In genomic region chr16:51243836-51244483, GRCh38 we compare ENCODE assay signal across 20 cellular contexts.
DNase-seq lines count a peak whose midpoint lies in the region; ATAC-seq, FAIRE-seq and TF ChIP-seq lines count a peak whose summit lies in the region.
"Had no signal": no experiment of that assay in that cellular context is flagged by ENCODE, and none has a peak within 500 bp of the region (broad histone marks: within the 10 kb centered on the region; RNA-seq: fewer than 3 reads in every experiment).

No MANE protein-coding gene starts in this region.

- 20% methylated on average over 1 of the region's 12 CpGs; no CpG with 5 or more reads in 1 of the 2 experiments for WGBS in IMR-90 (ENCODE audit: extremely low coverage in 2 of 2, insufficient read length in 1 of 2), 2 experiments
- WGBS in liver, result 10% methylated on average over 12 of the region's 12 CpGs

- no peaks in the 10 kb centered on the region; the same call in 1 of the 2 replicates for H3K9me3 ChIP-seq in IMR-90 (ENCODE audit: control insufficient read depth, insufficient read depth, low read length)
- H3K9me3 ChIP-seq in liver (ENCODE audit: control insufficient read depth in 4 of 4, low read length in 3 of 4), result no peaks in the 10 kb centered on the region
- H3K9me3 ChIP-seq: lower lobe of right lung, SK-N-SH had no signal

- H3K36me3 ChIP-seq in IMR-90 (ENCODE audit: control insufficient read depth, insufficient read depth, low read length) (no peaks in the 10 kb centered on the region), liver (ENCODE audit: control insufficient read depth in 4 of 4, insufficient read depth in 3 of 4, low read depth in 1 of 4, low read length in 3 of 4) (no peaks in the 10 kb centered on the region)
- H3K36me3 ChIP-seq: lower lobe of right lung, neural progenitor cell had no signal

- TF ChIP-seq POLR2A in IMR-90 (IDR thresholded peaks at IDR 0.05; ENCODE audit: low read depth, low read length), result no peak

- TF ChIP-seq CTCF in IMR-90 (conservative IDR thresholded peaks at IDR 0.05; ENCODE audit: low read depth, low read length) (no peak), coronary artery (IDR thresholded peaks at IDR 0.05) (no peak), liver (IDR thresholded peaks at IDR 0.05; ENCODE audit: low read depth, low read length, missing input control) (no peak)

- H3K4me3 ChIP-seq in IMR-90 (ENCODE audit: insufficient read depth, low read depth, low read length), result no peak overlapping the region
- H3K4me3 ChIP-seq in coronary artery, result no peak overlapping the region
- H3K4me3 ChIP-seq in liver (ENCODE audit: low read depth in 1 of 3, low read length in 3 of 3), result no peak overlapping the region
- H3K4me3 ChIP-seq: lower lobe of right lung, neural progenitor cell, smooth muscle cell had no signal

- CTCF ChIA-PET in IMR-90 (lab: Yijun Ruan, JAX), result interaction anchor here (0.5 kb wide), 1 partner anchor 785 kb away, joined by 3 read pairs; no protein-coding TSS in a partner anchor

- TF ChIP-seq RAD21 in IMR-90 (IDR thresholded peaks at IDR 0.05; ENCODE audit: low read length) (no peak), liver (IDR thresholded peaks at IDR 0.05) (peak; percentile 68 to 70)

- H2AFZ ChIP-seq in IMR-90 (replicated peaks; ENCODE audit: low read length, poor library complexity), result no peak overlapping the region
- H2AFZ ChIP-seq: neural progenitor cell had no signal

- no peak overlapping the region for H4K5ac ChIP-seq in IMR-90 (ENCODE audit: low read depth, low read length)

- H3K56ac ChIP-seq in IMR-90 (ENCODE audit: extremely low read depth, insufficient read depth, low read length), result no peak overlapping the region

- no peak overlapping the region for H4K8ac ChIP-seq in IMR-90 (ENCODE audit: low read depth in 2 of 2, low read length in 2 of 2)

- no peak overlapping the region for H2BK5ac ChIP-seq in IMR-90 (ENCODE audit: low read depth, low read length, poor library complexity, severe bottlenecking)

- POLR2A ChIA-PET in IMR-90 (lab: Charles Lee; ENCODE audit: unreplicated experiment), result no interaction called here

- no peak overlapping the region for H3K14ac ChIP-seq in IMR-90 (replicated peaks; ENCODE audit: low read depth, low read length)

- in situ Hi-C loops in IMR-90 (cut with MboI; ENCODE audit: low sequenced_read_pairs), result no loop called here

- no TSS peak for BruUV-seq in IMR-90 (replicated peaks; lab: Mats Ljungman, UMichigan)

- H3K27me3 ChIP-seq in IMR-90 (ENCODE audit: control insufficient read depth, insufficient read depth, low read length) (peaks cover 31% of the 10 kb centered on the region), liver (ENCODE audit: control insufficient read depth in 4 of 4, insufficient read depth in 4 of 4, low read length in 3 of 4) (no peaks in the 10 kb centered on the region)
- H3K27me3 ChIP-seq: neural progenitor cell had no signal

- no peak overlapping the region for H3K18ac ChIP-seq in IMR-90 (ENCODE audit: low read depth, low read length)

- dilution Hi-C loops in IMR-90 (cut with HindIII; ENCODE audit: low sequenced_read_pairs, unreplicated experiment), result no loop called here

- no peak overlapping the region for H3K23ac ChIP-seq in IMR-90 (ENCODE audit: low read depth, low read length)

- H3K4me2 ChIP-seq in IMR-90 (ENCODE audit: low read depth, low read length), result no peak overlapping the region
- H3K4me2 ChIP-seq: neural progenitor cell, SK-N-SH, smooth muscle cell had no signal

- no peaks in the 10 kb centered on the region for H4K20me1 ChIP-seq in IMR-90 (ENCODE audit: insufficient read depth, low read length)

- H3K79me1 ChIP-seq in IMR-90 (ENCODE audit: low read depth in 1 of 2, low read length in 2 of 2), result no peaks in the 10 kb centered on the region

- no peak overlapping the region for H2BK15ac ChIP-seq in IMR-90 (ENCODE audit: low read depth, low read length)

- H2BK120ac ChIP-seq in IMR-90 (ENCODE audit: low read depth, low read length), result no peak overlapping the region

- intact Hi-C loops in IMR-90 (cut with micrococcal nuclease), result no loop called here

- ATAC-seq in IMR-90 (ENCODE audit: low read depth), result no peak

- H3K4ac ChIP-seq in IMR-90 (ENCODE audit: low read depth, low read length), result no peak overlapping the region

- H3K9ac ChIP-seq in IMR-90 (ENCODE audit: low read depth, low read length), result no peak overlapping the region
- peak overlapping the region in 1 of 2 donors; percentile 70 for H3K9ac ChIP-seq in liver (ENCODE audit: low read depth in 1 of 2, low read length in 2 of 2)
- H3K9ac ChIP-seq: neural progenitor cell, SK-N-SH had no signal

- FAIRE-seq in frontal cortex (lab: Jason Lieb, UNC), result no peak
- FAIRE-seq: D721Med, endothelial cell of umbilical vein had no signal

- no peak overlapping the region for H2BK20ac ChIP-seq in IMR-90 (ENCODE audit: low read depth, low read length)

- no peak overlapping the region for H2AK5ac ChIP-seq in IMR-90 (ENCODE audit: low read depth, low read length)

- H4K91ac ChIP-seq in IMR-90 (ENCODE audit: insufficient read depth, low read depth, low read length), result no peak overlapping the region

- DNase-seq in A172 (ENCODE audit: low spot score) (peak; percentile 59), IMR-90 (peak; percentile 16), coronary artery (ENCODE audit: low spot score) (peak; percentile 29), SKM-1 (lab: John Stamatoyannopoulos, UW; ENCODE audit: unreplicated experiment) (no peak), frontal cortex (ENCODE audit: low spot score in 2 of 2) (no peak), activated gamma-delta T cell treated with Interleukin-2 at 50 U/mL for 16 hours (no peak), medulla oblongata (ENCODE audit: extremely low spot score) (no peak)
- DNase-seq: activated CD8-positive, alpha-beta memory T cell treated with anti-CD3 and anti-CD28 coated beads for 24 hours; activated effector memory CD4-positive, alpha-beta T cell treated with anti-CD3 and anti-CD28 coated beads, Interleukin-2, amount 50 U/mL, for 16 hours; H9; lower lobe of right lung; NCI-H2081 treated with DMSO at 0.1 percent for 48 hours; NK-92 treated with Interleukin-12 subunit alpha and Interleukin-12 subunit beta, amount 100 ng/mL, for 24 hours; SK-N-SH had no signal

- no peaks in the 10 kb centered on the region for H3K9me1 ChIP-seq in IMR-90 (ENCODE audit: insufficient read depth, low read length)

- H2AK9ac ChIP-seq in IMR-90 (replicated peaks; ENCODE audit: low read depth, low read length, poor library complexity), result no peak overlapping the region

- H3K27ac ChIP-seq in IMR-90 (ENCODE audit: insufficient read depth, low read length), result no peak overlapping the region
- no peak overlapping the region for H3K27ac ChIP-seq in coronary artery
- peak overlapping the region; percentile 51 to 63 for H3K27ac ChIP-seq in liver (ENCODE audit: low read depth in 1 of 2, low read length in 2 of 2)
- H3K27ac ChIP-seq: HL-60, lower lobe of right lung, neural progenitor cell had no signal

- H3K4me1 ChIP-seq in IMR-90 (ENCODE audit: control insufficient read depth, insufficient read depth, low read length) (no peaks in the 10 kb centered on the region), liver (ENCODE audit: control insufficient read depth in 4 of 4, insufficient read depth in 4 of 4, low read length in 3 of 4) (peaks cover 1 to 10% (median 8%) of the 10 kb centered on the region in 4 donors)

TF ChIP-seq in IMR-90, 13 proteins besides CTCF, POLR2A, EP300 and RAD21 (continues in another document):
- TF ChIP-seq, protein P1, sequence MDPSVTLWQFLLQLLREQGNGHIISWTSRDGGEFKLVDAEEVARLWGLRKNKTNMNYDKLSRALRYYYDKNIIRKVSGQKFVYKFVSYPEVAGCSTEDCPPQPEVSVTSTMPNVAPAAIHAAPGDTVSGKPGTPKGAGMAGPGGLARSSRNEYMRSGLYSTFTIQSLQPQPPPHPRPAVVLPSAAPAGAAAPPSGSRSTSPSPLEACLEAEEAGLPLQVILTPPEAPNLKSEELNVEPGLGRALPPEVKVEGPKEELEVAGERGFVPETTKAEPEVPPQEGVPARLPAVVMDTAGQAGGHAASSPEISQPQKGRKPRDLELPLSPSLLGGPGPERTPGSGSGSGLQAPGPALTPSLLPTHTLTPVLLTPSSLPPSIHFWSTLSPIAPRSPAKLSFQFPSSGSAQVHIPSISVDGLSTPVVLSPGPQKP (IDR thresholded peaks at IDR 0.05; ENCODE audit: borderline replicate concordance, low read depth, low read length), result no peak
- TF ChIP-seq BHLHE40 (IDR thresholded peaks at IDR 0.05; ENCODE audit: low read depth, low read length), result peak; percentile 48; the same call in 1 of the 2 replicates
- TF ChIP-seq RCOR1 (IDR thresholded peaks at IDR 0.05; ENCODE audit: insufficient replicate concordance, low read length), result no peak
- TF ChIP-seq, protein P2, sequence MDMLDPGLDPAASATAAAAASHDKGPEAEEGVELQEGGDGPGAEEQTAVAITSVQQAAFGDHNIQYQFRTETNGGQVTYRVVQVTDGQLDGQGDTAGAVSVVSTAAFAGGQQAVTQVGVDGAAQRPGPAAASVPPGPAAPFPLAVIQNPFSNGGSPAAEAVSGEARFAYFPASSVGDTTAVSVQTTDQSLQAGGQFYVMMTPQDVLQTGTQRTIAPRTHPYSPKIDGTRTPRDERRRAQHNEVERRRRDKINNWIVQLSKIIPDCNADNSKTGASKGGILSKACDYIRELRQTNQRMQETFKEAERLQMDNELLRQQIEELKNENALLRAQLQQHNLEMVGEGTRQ (IDR thresholded peaks at IDR 0.05; ENCODE audit: low read depth, low read length), result no peak

TF ChIP-seq in liver, 16 proteins besides CTCF, POLR2A, EP300 and RAD21 (continues in another document):
- TF ChIP-seq NR2F2 (IDR thresholded peaks at IDR 0.05), result no peak
- peak; percentile 30 for TF ChIP-seq HNF4G (IDR thresholded peaks at IDR 0.05)
- peak; percentile 81 for TF ChIP-seq FOXA2 (IDR thresholded peaks at IDR 0.05)
- peak; percentile 79 for TF ChIP-seq MAX (IDR thresholded peaks at IDR 0.05)
- TF ChIP-seq TAF1 (conservative IDR thresholded peaks at IDR 0.05), result no peak

Comparison
In these comparisons a context has a peak if more than half of its experiments do, and no peak if none do; other contexts are left out.
1. DNase-seq: peak in A172 (single experiment), IMR-90 (single experiment) and coronary artery (single experiment); none in SKM-1 (single experiment), frontal cortex (0 of 2), activated gamma-delta T cell treated with Interleukin-2 at 50 U/mL for 16 hours (single experiment) and medulla oblongata (single experiment).
2. H3K27ac ChIP-seq: peak in liver (2 of 2); none in IMR-90 (single experiment) and coronary artery (0 of 2).